Comparison of ENCODE assay signal across 21 cellular contexts in the genomic region with DNA sequence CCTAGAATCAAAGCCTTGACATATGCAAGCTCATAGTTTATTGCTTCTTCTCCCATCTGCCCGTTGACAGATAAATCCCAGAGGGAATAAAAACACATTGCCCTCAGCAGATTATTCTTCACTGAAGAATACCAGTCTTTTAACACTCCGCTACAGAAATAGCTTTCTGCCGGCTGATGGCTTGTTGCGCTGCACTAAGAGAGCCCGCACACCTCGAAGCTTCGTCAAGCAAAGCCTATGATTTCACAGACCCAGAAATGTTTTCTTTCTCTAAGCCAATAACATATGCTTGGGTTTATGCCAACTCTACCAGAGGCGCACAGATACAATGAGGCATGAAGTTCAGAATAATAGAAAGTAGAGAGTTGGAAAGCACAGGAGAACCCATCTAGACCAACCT.
"Had no signal": no experiment of that assay in that cellular context is flagged by ENCODE, and none has a peak within 500 bp of the region (broad histone marks: within the 10 kb centered on the region; RNA-seq: fewer than 3 reads in every experiment).

No MANE protein-coding gene starts in this region.

- H3K4me3 ChIP-seq: ovary, psoas muscle, tibial nerve had no signal

- H3K4me1 ChIP-seq: psoas muscle, tibial nerve had no signal

- H3K4me1 Mint-ChIP-seq: activated B cell treated with CpG ODN at 0.5 μM for 24 hours; activated CD4-positive, alpha-beta T cell treated with anti-CD3 and anti-CD28 coated beads for 36 hours; activated naive CD8-positive, alpha-beta T cell treated with anti-CD3 and anti-CD28 coated beads for 36 hours; natural killer cell had no signal

- H3K27ac ChIP-seq: epithelial cell of prostate, ovary, psoas muscle, tibial nerve had no signal

- H3K27ac Mint-ChIP-seq: activated B cell treated with CpG ODN at 0.5 μM for 24 hours; activated CD4-positive, alpha-beta T cell treated with anti-CD3 and anti-CD28 coated beads for 36 hours; activated naive CD8-positive, alpha-beta T cell treated with anti-CD3 and anti-CD28 coated beads for 36 hours; natural killer cell; stimulated activated naive CD8-positive, alpha-beta T cell treated with anti-CD3 and anti-CD28 coated beads, Interleukin-15, Interleukin-2, amounts not matched to agents 100 ng/mL and 50 ng/mL, for 24 hours had no signal

- H3K9me3 Mint-ChIP-seq: activated B cell treated with CpG ODN at 0.5 μM for 24 hours; natural killer cell; stimulated activated naive CD8-positive, alpha-beta T cell treated with anti-CD3 and anti-CD28 coated beads, Interleukin-15, Interleukin-2, amounts not matched to agents 100 ng/mL and 50 ng/mL, for 24 hours had no signal

- ATAC-seq: activated CD4-positive, alpha-beta T cell treated with anti-CD3 and anti-CD28 coated beads for 36 hours; natural killer cell; psoas muscle had no signal

- H3K36me3 ChIP-seq: ovary, tibial nerve had no signal

- H3K9me3 ChIP-seq: ovary, psoas muscle had no signal

- H3K27me3 ChIP-seq: ovary, tibial nerve had no signal

- DNase-seq: activated B cell treated with CpG ODN at 0.5 μM for 24 hours; activated CD4-positive, alpha-beta T cell treated with anti-CD3 and anti-CD28 coated beads for 36 hours; activated CD4-positive, alpha-beta T cell treated with anti-CD3 and anti-CD28 coated beads, Interleukin-2, amount 50 U/mL, for 4 hours; activated CD8-positive, alpha-beta memory T cell treated with anti-CD3 and anti-CD28 coated beads for 24 hours; activated CD8-positive, alpha-beta memory T cell treated with anti-CD3 and anti-CD28 coated beads, Interleukin-2, amount 50 U/mL, for 48 hours; activated naive CD4-positive, alpha-beta T cell treated with Interleukin-2 at 50 U/mL for 16 hours; activated naive CD8-positive, alpha-beta T cell treated with anti-CD3 and anti-CD28 coated beads for 36 hours; activated T-cell treated with anti-CD3 and anti-CD28 coated beads, Interleukin-2, amount 50 U/mL, for 48 hours; amniotic stem cell; cortex of kidney; midbrain; natural killer cell; ovary; psoas muscle; right cardiac atrium; stimulated activated CD4-positive, alpha-beta T cell treated with anti-CD3 and anti-CD28 coated beads, Interleukin-12 subunit alpha, Interleukin-12 subunit beta, amount 100 ng/mL, for 4 hours; stimulated activated CD4-positive, alpha-beta T cell treated with anti-CD3 and anti-CD28 coated beads, Interleukin-4, amount 100 ng/mL, for 4 hours; T-helper 9 cell had no signal

- H3K4me3 Mint-ChIP-seq: activated B cell treated with CpG ODN at 0.5 μM for 24 hours; activated CD4-positive, alpha-beta T cell treated with anti-CD3 and anti-CD28 coated beads for 36 hours; activated naive CD8-positive, alpha-beta T cell treated with anti-CD3 and anti-CD28 coated beads for 36 hours; natural killer cell; stimulated activated naive CD8-positive, alpha-beta T cell treated with anti-CD3 and anti-CD28 coated beads, Interleukin-15, Interleukin-2, amounts not matched to agents 100 ng/mL and 50 ng/mL, for 24 hours had no signal
